1 cellular context compared by ENCODE assay signal in genomic region chr16:8832383-8833100, GRCh38.
TF ChIP-seq lines count a peak whose summit lies in the region.

No MANE protein-coding gene starts in this region.

TF ChIP-seq in HepG2, 621 proteins besides CTCF, POLR2A, EP300 and RAD21 (continued from another document):
- TF ChIP-seq ARID5B (CRISPR knock-in tag; IDR thresholded peaks at IDR 0.05) = no peak
- TF ChIP-seq HHEX (CRISPR knock-in tag; IDR thresholded peaks at IDR 0.05) = no peak
- no peak for TF ChIP-seq ZNF260 (CRISPR knock-in tag; IDR thresholded peaks at IDR 0.05; ENCODE audit: borderline replicate concordance, low read depth)
- no peak for TF ChIP-seq KLF11 (CRISPR knock-in tag; IDR thresholded peaks at IDR 0.05)
- no peak for TF ChIP-seq STAG1 (CRISPR knock-in tag; IDR thresholded peaks at IDR 0.05)
